34 cellular contexts compared by ENCODE assay signal in the genomic region with DNA sequence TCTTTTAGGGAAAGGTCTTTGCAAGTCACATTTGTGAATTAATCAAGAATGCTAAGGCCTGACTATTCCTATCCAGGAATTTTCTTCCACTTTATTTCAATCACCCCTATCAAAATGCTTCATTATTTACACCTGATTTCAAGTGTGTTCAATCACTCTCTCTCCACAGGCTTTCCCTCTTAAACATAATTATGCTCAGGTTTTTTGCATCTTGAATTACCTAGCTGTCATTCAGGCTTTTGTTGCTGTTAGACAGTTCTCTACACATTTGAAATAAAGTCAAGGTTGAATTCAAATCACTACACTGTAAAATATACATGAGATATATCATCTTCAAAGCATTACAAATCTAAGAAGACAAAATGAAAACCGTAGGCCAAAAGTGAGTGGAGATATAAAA.
"Had no signal": no experiment of that assay in that cellular context is flagged by ENCODE, and none has a peak within 500 bp of the region (broad histone marks: within the 10 kb centered on the region; RNA-seq: fewer than 3 reads in every experiment).

No MANE protein-coding gene starts in this region.

- H3K9me3 ChIP-seq: adrenal gland, body of pancreas, breast epithelium, MG63 had no signal

- H3K27me3 Mint-ChIP-seq: activated B cell treated with CpG ODN at 0.5 μM for 24 hours; activated CD4-positive, alpha-beta memory T cell treated with anti-CD3 and anti-CD28 coated beads for 36 hours had no signal

- DNase-seq: activated B cell treated with CpG ODN at 0.5 μM for 24 hours; activated CD4-positive, alpha-beta memory T cell treated with anti-CD3 and anti-CD28 coated beads for 36 hours; activated CD4-positive, alpha-beta T cell treated with anti-CD3 and anti-CD28 coated beads for 4 hours; activated CD4-positive, alpha-beta T cell treated with anti-CD3 and anti-CD28 coated beads, Interleukin-2, amount 50 U/mL, for 1 hour; activated CD4-positive, CD25-positive, alpha-beta regulatory T cell treated with anti-CD3 and anti-CD28 coated beads, Interleukin-2, amount 50 U/mL, for 72 hours; activated CD8-positive, alpha-beta memory T cell treated with anti-CD3 and anti-CD28 coated beads, Interleukin-2, amount 50 U/mL, for 4 hours; activated gamma-delta T cell treated with Interleukin-2 at 50 U/mL for 16 hours; activated naive CD4-positive, alpha-beta T cell treated with anti-CD3 and anti-CD28 coated beads for 36 hours; activated T-cell treated with anti-CD3 and anti-CD28 coated beads for 4 hours; activated T-cell treated with anti-CD3 and anti-CD28 coated beads, Interleukin-2, amount 50 U/mL, for 4 hours; adrenal gland; body of pancreas; Karpas-422; KBM-7; MG63; NCI-H1048; NCI-H1105 treated with DMSO at 0.1 percent for 48 hours; NCI-H1436 treated with DMSO at 0.1 percent for 48 hours; NCI-H1694 treated with DMSO at 0.1 percent for 48 hours; NCI-H2029; NCI-H2171; NCI-H446 treated with DMSO at 0.1 percent for 48 hours; NCI-H524 treated with DMSO at 0.1 percent for 48 hours; NCI-H774; Right ventricle myocardium superior; SW 1271; T-helper 1 cell; T-helper 2 cell; T-helper 9 cell had no signal

- H3K36me3 ChIP-seq: adrenal gland, breast epithelium, MG63 had no signal

- H3K27ac ChIP-seq: adrenal gland, body of pancreas, breast epithelium, coronary artery, VCaP had no signal

- H3K4me1 ChIP-seq: adrenal gland, body of pancreas, breast epithelium had no signal

- H3K4me3 ChIP-seq: adrenal gland, body of pancreas, breast epithelium, coronary artery, MG63 had no signal

- H3K4me1 Mint-ChIP-seq: activated B cell treated with CpG ODN at 0.5 μM for 24 hours had no signal

- H3K9me3 Mint-ChIP-seq: activated CD4-positive, alpha-beta memory T cell treated with anti-CD3 and anti-CD28 coated beads for 36 hours; activated naive CD4-positive, alpha-beta T cell treated with anti-CD3 and anti-CD28 coated beads for 36 hours had no signal

- H3K27ac Mint-ChIP-seq: activated B cell treated with CpG ODN at 0.5 μM for 24 hours; activated CD4-positive, alpha-beta memory T cell treated with anti-CD3 and anti-CD28 coated beads for 36 hours; activated naive CD4-positive, alpha-beta T cell treated with anti-CD3 and anti-CD28 coated beads for 36 hours; activated naive CD4-positive, alpha-beta T cell treated with anti-CD3 and anti-CD28 coated beads, Interleukin-2, amount 50 U/mL, for 72 hours; activated T-helper 1 cell treated with anti-CD3 and anti-CD28 coated beads, Interleukin-12 subunit alpha, Interleukin-12 subunit beta, Interleukin-2, Interleukin-4 antibody, amounts not matched to agents 30 ng/mL and 10 ng/mL and 1 ng/mL, durations not matched to agents 14 hours and 24 hours and 36 hours had no signal

- H3K27me3 ChIP-seq: adrenal gland, body of pancreas, breast epithelium, MG63 had no signal

- H3K4me3 Mint-ChIP-seq: activated B cell treated with CpG ODN at 0.5 μM for 24 hours; activated CD4-positive, alpha-beta memory T cell treated with anti-CD3 and anti-CD28 coated beads for 36 hours; activated naive CD4-positive, alpha-beta T cell treated with anti-CD3 and anti-CD28 coated beads for 36 hours; activated T-cell treated with anti-CD3 and anti-CD28 coated beads, Interleukin-2, amount 50 U/mL, for 4 hours; activated T-helper 1 cell treated with anti-CD3 and anti-CD28 coated beads, Interleukin-12 subunit alpha, Interleukin-12 subunit beta, Interleukin-2, Interleukin-4 antibody, amounts not matched to agents 30 ng/mL and 10 ng/mL and 1 ng/mL, durations not matched to agents 14 hours and 24 hours and 36 hours had no signal

- ATAC-seq: activated naive CD4-positive, alpha-beta T cell treated with anti-CD3 and anti-CD28 coated beads, Interleukin-2, amount 50 U/mL, for 72 hours; activated T-cell treated with anti-CD3 and anti-CD28 coated beads, Interleukin-2, amount 50 U/mL, for 4 hours; body of pancreas had no signal

- H3K36me3 Mint-ChIP-seq: activated CD4-positive, alpha-beta memory T cell treated with anti-CD3 and anti-CD28 coated beads for 36 hours had no signal
